8 cellular contexts compared by ENCODE assay signal in the genomic region with DNA sequence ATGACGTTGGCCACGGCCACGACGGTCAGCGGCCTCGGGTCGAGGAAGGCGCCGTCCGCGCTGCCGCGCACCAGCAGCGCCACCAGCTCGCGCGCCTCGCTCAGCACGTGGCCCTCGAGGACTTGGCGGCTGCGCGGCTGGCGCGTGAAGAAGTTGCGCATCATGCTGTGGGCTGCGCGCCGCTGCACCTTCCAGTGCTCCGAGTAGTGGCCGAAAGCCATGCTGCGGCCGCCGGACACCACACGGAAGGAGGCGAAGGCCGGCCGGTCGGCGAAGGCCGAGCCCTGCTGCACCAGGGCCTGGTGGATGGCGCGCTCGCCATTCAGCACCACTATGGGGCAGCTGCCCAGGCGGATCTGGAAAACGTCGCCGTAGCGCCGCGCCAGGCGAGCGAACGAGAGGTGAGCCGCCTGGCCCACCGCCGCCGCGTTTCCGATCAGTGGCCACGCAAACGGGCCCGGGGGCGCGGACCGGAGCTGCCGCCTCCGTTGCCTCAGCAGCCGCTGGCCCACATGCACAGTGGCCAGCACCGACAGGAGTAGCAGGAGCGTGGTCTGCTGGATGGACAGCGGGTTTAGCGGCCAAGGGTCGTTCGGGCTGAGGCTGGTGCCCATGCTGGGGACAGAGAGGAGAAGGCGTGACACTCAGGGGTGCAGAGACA. TPM values are rescaled to one million over a fixed set of nuclear protein-coding genes. Genes with fewer than 3 reads are reported as not detected.
A peak's percentile ranks its signal among the peaks of the same experiment; 100 is the strongest.
DNase-seq lines count a peak whose midpoint lies in the region; ATAC-seq and TF ChIP-seq lines count a peak whose summit lies in the region.

No MANE protein-coding gene starts in this region.

- BruUV-seq in PC-3 (replicated peaks; lab: Mats Ljungman, UMichigan), result no TSS peak

- intact Hi-C loops in PC-3 (cut with micrococcal nuclease), result loop anchor here (5.0 kb wide), 2 partner anchors 42 to 93 kb away; no protein-coding TSS in a partner anchor

- peak overlapping the region; percentile 90 for H3K9ac ChIP-seq in PC-3 (ENCODE audit: low read length)
- no peak overlapping the region for H3K9ac ChIP-seq in mucosa of rectum (ENCODE audit: low read depth in 1 of 2, low read length in 2 of 2)

- peaks cover 52% of the 10 kb centered on the region for H3K79me2 ChIP-seq in PC-3 (ENCODE audit: low read length)

- H3K27me3 ChIP-seq in AG04450 (ENCODE audit: control insufficient read depth, insufficient read depth, low read length) (peaks cover 39% of the 10 kb centered on the region), PC-3 (ENCODE audit: low read length) (peaks cover 34% of the 10 kb centered on the region), mucosa of rectum (ENCODE audit: control insufficient read depth in 2 of 2, insufficient read depth in 2 of 2, low read length in 2 of 2) (peaks cover 19 to 20% of the 10 kb centered on the region in 2 donors)

- TF ChIP-seq CTCF in AG04450 (IDR thresholded peaks at IDR 0.05; ENCODE audit: low read depth, low read length), result no peak
- no peak for TF ChIP-seq CTCF in PC-3 (conservative IDR thresholded peaks at IDR 0.05; ENCODE audit: low read depth, low read length)
- no peak for TF ChIP-seq CTCF in epithelial cell of esophagus (IDR thresholded peaks at IDR 0.05; ENCODE audit: insufficient read depth, low read depth, low read length, missing control alignments)

- POLR2A ChIA-PET in AG04450 (lab: Yijun Ruan, JAX), result no interaction called here
- POLR2A ChIA-PET in PC-3 (lab: Charles Lee; ENCODE audit: unreplicated experiment), result interaction anchor here (0.7 kb wide), 1 partner anchor 40 kb away, joined by 3 read pairs; no protein-coding TSS in a partner anchor

- H3K27ac ChIP-seq in AG04450 (ENCODE audit: low read depth, low read length) (no peak overlapping the region), PC-3 (ENCODE audit: low read length) (peak overlapping the region; percentile 85), mucosa of rectum (ENCODE audit: low read depth in 2 of 2, low read length in 2 of 2) (no peak overlapping the region)

- no peaks in the 10 kb centered on the region for H3K9me2 ChIP-seq in PC-3 (replicated peaks; ENCODE audit: low read length)

- H3K4me3 ChIP-seq in AG04450 (ENCODE audit: low read depth, low read length) (peak overlapping the region; percentile 37), PC-3 (ENCODE audit: low read length) (peak overlapping the region; percentile 69), epithelial cell of esophagus (ENCODE audit: low read length) (peak overlapping the region; percentile 52), mucosa of rectum (ENCODE audit: low read length in 2 of 2) (peak overlapping the region; percentile 22 to 51)

- H3F3A ChIP-seq in PC-3 (ENCODE audit: low read length, unreplicated experiment), result no peaks in the 10 kb centered on the region

- peaks cover 19% of the 10 kb centered on the region; the same call in 1 of the 2 replicates for H3K9me3 ChIP-seq in AG04450 (ENCODE audit: control insufficient read depth, insufficient read depth, low read length)
- no peaks in the 10 kb centered on the region for H3K9me3 ChIP-seq in PC-3 (ENCODE audit: low read length)
- H3K9me3 ChIP-seq in mucosa of rectum (ENCODE audit: control insufficient read depth in 2 of 2, low read length in 2 of 2), result no peaks in the 10 kb centered on the region

- no peak for ATAC-seq in PC-3
- ATAC-seq in HG03196 (IDR thresholded peaks at IDR 0.05; ENCODE audit: unreplicated experiment), result no peak
- ATAC-seq in HG02973 (IDR thresholded peaks at IDR 0.05; ENCODE audit: unreplicated experiment), result no peak

- peak overlapping the region; percentile 55; the same call in 1 of the 2 replicates for H2AFZ ChIP-seq in PC-3 (ENCODE audit: low read length)

- H3K4me2 ChIP-seq in PC-3 (ENCODE audit: low read length), result peak overlapping the region; percentile 83

- CTCF ChIA-PET in AG04450 (lab: Charles Lee) (interaction anchor here (0.9 kb wide), 1 partner anchor 28 kb away, joined by 3 read pairs; no protein-coding TSS in a partner anchor), PC-3 (lab: Charles Lee) (no interaction called here)

- H3K4me1 ChIP-seq in PC-3 (ENCODE audit: insufficient read depth, low read length) (peaks cover 27% of the 10 kb centered on the region), mucosa of rectum (ENCODE audit: control insufficient read depth in 2 of 2, insufficient read depth in 2 of 2, low read length in 2 of 2) (peaks cover 6 to 14% of the 10 kb centered on the region in 2 donors)

- DNase-seq in AG04450 (ENCODE audit: low read depth, low spot score) (no peak), PC-3 (peak; percentile 39), epithelial cell of esophagus (ENCODE audit: low read depth) (peak; percentile 44), OCI-M1 (lab: John Stamatoyannopoulos, UW) (no peak), GM19238 (ENCODE audit: insufficient read length, low spot score) (no peak)

- H4K20me1 ChIP-seq in PC-3 (ENCODE audit: low read length), result no peaks in the 10 kb centered on the region

- no peaks in the 10 kb centered on the region for H3K36me3 ChIP-seq in PC-3 (ENCODE audit: low read depth, low read length)
- no peaks in the 10 kb centered on the region for H3K36me3 ChIP-seq in mucosa of rectum (ENCODE audit: control insufficient read depth in 2 of 2, insufficient read depth in 2 of 2, low read length in 2 of 2)

RNA-seq across cellular contexts. Expression of gene CYP1B1, which starts 1.0 kb away (rescaled TPM):
- 5.7 and 7.8 TPM in 2 replicates for polyA plus RNA-seq in AG04450 (2011; rRNA removed)
- polyA minus RNA-seq in AG04450 (2011; rRNA and poly(A)+ RNA removed), result 10.8 and 15.2 TPM in 2 replicates
- total RNA-seq in PC-3 (2014; rRNA removed), result 37.2 and 50.0 TPM in 2 replicates

Comparison
In these comparisons a context has a peak if more than half of its experiments do, and no peak if none do; other contexts are left out.
1. DNase-seq: peak in PC-3 (single experiment) and epithelial cell of esophagus (single experiment); none in AG04450 (single experiment), OCI-M1 (single experiment) and GM19238 (single experiment).
2. Peak in every context shown above with its lines, with median percentiles within 50 percentile points of each other: H3K4me3 ChIP-seq.